In the genomic region with DNA sequence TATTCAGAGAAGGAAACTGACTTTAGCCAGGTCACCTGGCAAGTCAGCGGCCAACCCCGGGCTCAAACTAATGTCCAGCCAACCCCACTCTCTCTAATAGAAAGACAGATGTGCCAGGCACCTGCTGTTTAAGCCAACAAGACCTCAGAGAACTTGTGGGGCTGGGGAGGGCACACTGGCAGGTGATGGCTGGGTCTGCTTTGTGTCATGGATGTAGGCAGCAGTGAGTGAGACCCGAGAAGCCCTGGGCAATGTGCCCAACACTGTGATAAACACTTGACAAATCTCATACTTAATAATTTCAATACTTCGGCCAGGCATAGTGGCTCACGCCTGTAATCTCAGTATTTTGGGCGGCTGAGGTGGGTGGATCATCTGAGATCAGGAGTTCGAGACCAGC, we compare ENCODE assay signal across 17 cellular contexts.
"Had no signal": no experiment of that assay in that cellular context is flagged by ENCODE, and none has a peak within 500 bp of the region (broad histone marks: within the 10 kb centered on the region; RNA-seq: fewer than 3 reads in every experiment).

No MANE protein-coding gene starts in this region.

- H3K36me3 ChIP-seq: colonic mucosa, neutrophil, tibial artery had no signal

- H3K27me3 ChIP-seq: colonic mucosa, neutrophil, tibial artery had no signal

- DNase-seq: activated CD4-positive, alpha-beta T cell treated with anti-CD3 and anti-CD28 coated beads for 48 hours; activated CD8-positive, alpha-beta memory T cell treated with anti-CD3 and anti-CD28 coated beads, Interleukin-2, amount 50 U/mL, for 4 hours; activated CD8-positive, alpha-beta T cell treated with anti-CD3 and anti-CD28 coated beads, Interleukin-2, amount 10 ng/mL, durations not matched to agents 7 days and 5 days; activated gamma-delta T cell; activated T-cell treated with anti-CD3 and anti-CD28 coated beads, Interleukin-2, amount 50 U/mL, for 48 hours; amniotic stem cell; colonic mucosa; mesendoderm; natural killer cell; stimulated activated CD4-positive, alpha-beta T cell treated with anti-CD3 and anti-CD28 coated beads, Interleukin-15, amount 100 ng/mL, for 24 hours; stimulated activated CD4-positive, alpha-beta T cell treated with anti-CD3 and anti-CD28 coated beads, Interleukin-4, amount 100 ng/mL, for 24 hours; stimulated activated naive CD4-positive, alpha-beta T cell; tibial artery had no signal

- H3K4me3 ChIP-seq: colonic mucosa, skin epidermis, tibial artery had no signal

- H3K9me3 ChIP-seq: colonic mucosa, neutrophil, tibial artery had no signal

- H3K27ac ChIP-seq: colonic mucosa, neutrophil, skin epidermis, tibial artery had no signal

- H3K4me1 ChIP-seq: colonic mucosa, tibial artery had no signal

- ATAC-seq: activated CD8-positive, alpha-beta T cell treated with anti-CD3 and anti-CD28 coated beads, Interleukin-2, amount 10 ng/mL, durations not matched to agents 7 days and 5 days; esophagus mucosa; natural killer cell; WTC11 had no signal
